ENCODE assay signal across 8 cellular contexts in genomic region chr16:21820028-21820907, GRCh38. TPM values are rescaled to one million over a fixed set of nuclear protein-coding genes. Genes with fewer than 3 reads are reported as not detected.
A peak's percentile ranks its signal among the peaks of the same experiment; 100 is the strongest.
DNase-seq lines count a peak whose midpoint lies in the region; ATAC-seq and TF ChIP-seq lines count a peak whose summit lies in the region.
"Not testable (repeated sequence)": the region's sequence is repeated elsewhere in the genome, so short reads cannot be mapped to it uniquely, and the experiment has no call there.

No MANE protein-coding gene starts in this region.

- not testable (repeated sequence) for TF ChIP-seq CTCF in activated CD8-positive, alpha-beta T cell treated with anti-CD3 and anti-CD28 coated beads for 36 hours (IDR thresholded peaks at IDR 0.05); lung (IDR thresholded peaks at IDR 0.05; ENCODE audit: control extremely low read depth, extremely low read depth)

- ATAC-seq in GM19372 (IDR thresholded peaks at IDR 0.05; ENCODE audit: low read depth, unreplicated experiment): peak; percentile 95
- ATAC-seq in HG03521 (IDR thresholded peaks at IDR 0.05; ENCODE audit: unreplicated experiment): peak; percentile 97
- ATAC-seq in activated CD8-positive, alpha-beta T cell treated with anti-CD3 and anti-CD28 coated beads for 36 hours: peak; percentile 96
- peak; percentile 94 for ATAC-seq in lung (ENCODE audit: insufficient read depth, low FRiP score)

- not testable (repeated sequence) for H3K4me1 ChIP-seq in lung (ENCODE audit: control insufficient read depth in 2 of 2, insufficient read depth in 2 of 2, low read length in 2 of 2)

- POLR2A ChIA-PET in activated CD8-positive, alpha-beta T cell treated with anti-CD3 and anti-CD28 coated beads for 36 hours (lab: Charles Lee): interaction anchor here (0.8 to 2.7 kb wide), 3 partner anchors 133 to 142 kb away, joined by 3 to 13 read pairs (median 6); partner anchors contain the start of gene UQCRC2

- peaks cover 19% of the 10 kb centered on the region for H3K36me3 Mint-ChIP-seq in activated CD8-positive, alpha-beta T cell treated with anti-CD3 and anti-CD28 coated beads for 36 hours (ENCODE audit: low read depth)

- peak overlapping the region; percentile 85 for H3K4me3 ChIP-seq in lung

- intact Hi-C loops in activated CD8-positive, alpha-beta T cell treated with anti-CD3 and anti-CD28 coated beads for 36 hours (cut with micrococcal nuclease): not testable (repeated sequence)

- H3K36me3 ChIP-seq in lung (ENCODE audit: control insufficient read depth in 2 of 2, insufficient read depth in 2 of 2, low read length in 2 of 2): not testable (repeated sequence)

- H3K4me3 Mint-ChIP-seq in activated CD8-positive, alpha-beta T cell treated with anti-CD3 and anti-CD28 coated beads for 36 hours: peak overlapping the region; percentile 86

- not testable (repeated sequence) for H3K27me3 ChIP-seq in lung (ENCODE audit: control insufficient read depth, insufficient read depth)

- WGBS in lung, 2 donors: 4% methylated on average over 52 to 55 of the region's 55 CpGs

- H3K27me3 Mint-ChIP-seq in activated CD8-positive, alpha-beta T cell treated with anti-CD3 and anti-CD28 coated beads for 36 hours: not testable (repeated sequence)

- peak overlapping the region; percentile 95 for H3K27ac Mint-ChIP-seq in activated CD8-positive, alpha-beta T cell treated with anti-CD3 and anti-CD28 coated beads for 36 hours

- CTCF ChIA-PET in activated CD8-positive, alpha-beta T cell treated with anti-CD3 and anti-CD28 coated beads for 36 hours (lab: Charles Lee): interaction anchor here (1.2 kb wide), 2 partner anchors 132 to 163 kb away, joined by 3 to 5 read pairs; no protein-coding TSS in a partner anchor

- DNase-seq in C1 segment of cervical spinal cord (lab: John Stamatoyannopoulos, UW): peak in 11 of 14 donors; percentile 6 to 71 (median 32)
- peak; percentile 94 for DNase-seq in NCI-H69 (lab: John Stamatoyannopoulos, UW)
- peak; percentile 81 for DNase-seq in activated CD8-positive, alpha-beta T cell treated with anti-CD3 and anti-CD28 coated beads for 36 hours
- DNase-seq in effector CD4-positive, alpha-beta T cell: peak; percentile 48
- DNase-seq in lung (ENCODE audit: low spot score): peak; percentile 63
- peak; percentile 53 to 64 for DNase-seq in stimulated activated CD4-positive, alpha-beta T cell treated with anti-CD3 and anti-CD28 coated beads, Interleukin-2, amount 100 ng/mL, for 48 hours

- peak overlapping the region; percentile 76 to 95 for H3K27ac ChIP-seq in lung (ENCODE audit: low read depth in 1 of 2, low read length in 1 of 2)

- not testable (repeated sequence) for H3K9me3 Mint-ChIP-seq in activated CD8-positive, alpha-beta T cell treated with anti-CD3 and anti-CD28 coated beads for 36 hours

- not testable (repeated sequence) for H3K9me3 ChIP-seq in lung (ENCODE audit: control insufficient read depth in 2 of 2, insufficient read depth in 1 of 2, low read length in 1 of 2)

- H3K4me1 Mint-ChIP-seq in activated CD8-positive, alpha-beta T cell treated with anti-CD3 and anti-CD28 coated beads for 36 hours (ENCODE audit: low read depth): peaks cover 19% of the 10 kb centered on the region

RNA-seq across cellular contexts. Expression of gene NPIPB4, which starts 37.3 kb away (rescaled TPM):
- total RNA-seq in activated CD8-positive, alpha-beta T cell treated with anti-CD3 and anti-CD28 coated beads for 36 hours: 100 to 1,000 TPM; 115 to 121 TPM
- total RNA-seq in lung: 100 to 1,000 TPM; 101 to 168 TPM
- 10 to 100 TPM; 19.4 to 19.9 TPM for polyA plus RNA-seq in lung

Comparison
In these comparisons a context has a peak if more than half of its experiments do, and no peak if none do; other contexts are left out.
1. Peak in every context shown above with its lines: DNase-seq, ATAC-seq, H3K4me3 ChIP-seq and H3K27ac ChIP-seq.
2. DNase-seq: peak in every context shown above with its lines; median percentile 94 in NCI-H69; 81 in activated CD8-positive, alpha-beta T cell treated with anti-CD3 and anti-CD28 coated beads for 36 hours; 63 in lung; 58 in stimulated activated CD4-positive, alpha-beta T cell treated with anti-CD3 and anti-CD28 coated beads, Interleukin-2, amount 100 ng/mL, for 48 hours; 48 in effector CD4-positive, alpha-beta T cell; 32 in C1 segment of cervical spinal cord.